ENCODE assay signal across 8 cellular contexts in genomic region chr6:30913721-30914075, GRCh38. TPM values are rescaled to one million over a fixed set of nuclear protein-coding genes. Genes with fewer than 3 reads are reported as not detected.
DNase-seq lines count a peak whose midpoint lies in the region; ATAC-seq, FAIRE-seq and TF ChIP-seq lines count a peak whose summit lies in the region.

No MANE protein-coding gene starts in this region.

- H3K4me3 ChIP-seq in GM23248 (peak overlapping the region; percentile 74), WERI-Rb-1 (ENCODE audit: low read depth, low read length) (peak overlapping the region; percentile 53), small intestine (ENCODE audit: low read depth in 1 of 2, low read length in 2 of 2) (peak overlapping the region; percentile 51 to 74)

- intact Hi-C loops in left ventricle myocardium superior (cut with micrococcal nuclease) (loop anchor here (5.0 kb wide), 1 partner anchor 346 kb away; no protein-coding TSS in a partner anchor), posterior vena cava (cut with DNase I) (loop anchor here in 1 of 2 donors (5.0 kb wide), 1 partner anchor 159 kb away; no protein-coding TSS in a partner anchor)

- FAIRE-seq in small intestine (lab: Jason Lieb, UNC): no peak

- H3K36me3 ChIP-seq in GM23248 (ENCODE audit: low read depth) (0 out of 2 replicates have a peak, but pooled peaks cover 3% of the 10 kb centered on the region), WERI-Rb-1 (peaks cover 70% of the 10 kb centered on the region), small intestine (ENCODE audit: control insufficient read depth in 2 of 2, insufficient read depth in 2 of 2, low read length in 2 of 2) (peaks cover 0 to 10% of the 10 kb centered on the region in 2 donors)

- ATAC-seq in left ventricle myocardium superior: peak; percentile 54

- H3K27me3 ChIP-seq in GM23248 (replicated peaks; ENCODE audit: insufficient read depth) (no peaks in the 10 kb centered on the region), WERI-Rb-1 (ENCODE audit: insufficient read depth, low read depth, severe bottlenecking) (no peaks in the 10 kb centered on the region), small intestine (ENCODE audit: control insufficient read depth in 2 of 2, insufficient read depth in 2 of 2, low read length in 2 of 2) (no peaks in the 10 kb centered on the region)

- peaks cover 13% of the 10 kb centered on the region for H3K79me2 ChIP-seq in GM23248 (ENCODE audit: insufficient read depth)

- in situ Hi-C loops in GM23248 (cut with MboI): loop anchor here (10.0 kb wide), 1 partner anchor 161 kb away; no protein-coding TSS in a partner anchor

- TF ChIP-seq CTCF in WERI-Rb-1 (IDR thresholded peaks at IDR 0.05; ENCODE audit: low read depth, low read length): no peak

- peak overlapping the region; percentile 72 for H3K27ac ChIP-seq in GM23248
- peak overlapping the region; percentile 78 for H3K27ac ChIP-seq in WERI-Rb-1
- peak overlapping the region; percentile 90 to 91 for H3K27ac ChIP-seq in small intestine (ENCODE audit: low read depth in 1 of 2, low read length in 1 of 2)

- peak overlapping the region; percentile 90 for H3K9ac ChIP-seq in GM23248

- no peaks in the 10 kb centered on the region for H4K20me1 ChIP-seq in GM23248 (ENCODE audit: insufficient read depth)

- H3K4me1 ChIP-seq in GM23248 (ENCODE audit: insufficient read depth) (peaks cover 7% of the 10 kb centered on the region; the same call in 1 of the 2 replicates), small intestine (ENCODE audit: control insufficient read depth in 2 of 2, insufficient read depth in 1 of 2, low read depth in 1 of 2, low read length in 1 of 2) (peaks cover 0 to under 1% of the 10 kb centered on the region in 2 donors)

- no peak for DNase-seq in GM23248
- DNase-seq in WERI-Rb-1: no peak
- no peak for DNase-seq in left ventricle myocardium superior
- DNase-seq in small intestine: no peak
- DNase-seq in putamen (ENCODE audit: low spot score): no peak
- DNase-seq in SIG-M5 (lab: John Stamatoyannopoulos, UW): no peak
- DNase-seq in posterior vena cava (ENCODE audit: low spot score): no peak
- no peak for DNase-seq in SKM-1 treated with dmso at 0.1 percent for 144 hours (lab: John Stamatoyannopoulos, UW; ENCODE audit: unreplicated experiment)

- H3F3A ChIP-seq in GM23248 (ENCODE audit: insufficient read depth): peaks cover 12% of the 10 kb centered on the region

- WGBS in GM23248 (ENCODE audit: low coverage in 1 of 2, low lambda C conversion rate in 2 of 2, missing lambda C conversion rate in 2 of 2), 2 experiments: 5 to 11% methylated on average over 19 to 31 of the region's 31 CpGs
- 1 to 7% (median 2%) methylated on average over 31 of the region's 31 CpGs for WGBS in small intestine, 3 donors

- no peaks in the 10 kb centered on the region for H3K9me3 ChIP-seq in GM23248 (ENCODE audit: low read depth)
- H3K9me3 ChIP-seq in WERI-Rb-1 (ENCODE audit: severe bottlenecking): no peaks in the 10 kb centered on the region
- no peaks in the 10 kb centered on the region for H3K9me3 ChIP-seq in small intestine (ENCODE audit: control insufficient read depth, low read depth)

- peak overlapping the region; percentile 84 for H2AFZ ChIP-seq in GM23248

- H3K4me2 ChIP-seq in GM23248 (ENCODE audit: unreplicated experiment): peak overlapping the region; percentile 77

- H3K9me2 ChIP-seq in GM23248 (ENCODE audit: insufficient read depth): no peaks in the 10 kb centered on the region

RNA-seq across cellular contexts. Expression of gene VARS2, which starts 0.3 kb away (rescaled TPM):
- 11.9 and 20.8 TPM in 2 replicates for total RNA-seq in GM23248 (2014; rRNA removed; shearing (Covaris generic))
- 8.5 and 9.9 TPM in 2 replicates for polyA plus RNA-seq in GM23248 (2016; fragmentation: Nextera tagmentation; extraction: Ambion mirVana)
- total RNA-seq in left ventricle myocardium superior: 18.2 TPM
- polyA plus RNA-seq in small intestine: 10 to 100 TPM; 25.4 to 54.9 (median 42.0) TPM
- 10 to 100 TPM; 13.8 to 17.8 TPM for total RNA-seq in posterior vena cava

RNA-seq across cellular contexts. Expression of gene GTF2H4, which starts 5.7 kb away (rescaled TPM):
- 12.8 and 21.7 TPM in 2 replicates for total RNA-seq in GM23248 (2014; rRNA removed; shearing (Covaris generic))
- 5.3 and 5.4 TPM in 2 replicates for polyA plus RNA-seq in GM23248 (2016; fragmentation: Nextera tagmentation; extraction: Ambion mirVana)
- total RNA-seq in left ventricle myocardium superior: 21.4 TPM
- 10 to 100 TPM; 21.5 to 22.2 (median 22.1) TPM for polyA plus RNA-seq in small intestine
- total RNA-seq in posterior vena cava: 10 to 100 TPM; 27.2 to 37.8 TPM

RNA-seq across cellular contexts. Expression of gene SFTA2, which starts 18.3 kb away (rescaled TPM):
- not detected in 2 replicates for total RNA-seq in GM23248 (2014; rRNA removed; shearing (Covaris generic))
- polyA plus RNA-seq in GM23248 (2016; fragmentation: Nextera tagmentation; extraction: Ambion mirVana) (not detected in 2 replicates), small intestine (1 to 10 TPM in 2 of 3 donors, not detected in 1; 1.6 to 3.2 TPM)
- total RNA-seq in left ventricle myocardium superior (not detected), posterior vena cava (under 1 TPM in 1 of 2 donors, not detected in 1; 0.29 TPM)

RNA-seq across cellular contexts. Expression of gene MUCL3, which starts 27.1 kb away (rescaled TPM):
- not detected in 2 replicates for total RNA-seq in GM23248 (2014; rRNA removed; shearing (Covaris generic))
- not detected in 2 replicates for polyA plus RNA-seq in GM23248 (2016; fragmentation: Nextera tagmentation; extraction: Ambion mirVana)
- not detected for total RNA-seq in left ventricle myocardium superior
- 1 to 10 TPM in 2 of 3 donors, under 1 TPM in 1; 0.01 to 1.1 (median 1.1) TPM for polyA plus RNA-seq in small intestine
- total RNA-seq in posterior vena cava: not detected

RNA-seq across cellular contexts. Expression of gene DDR1, which starts 29.4 kb away (rescaled TPM):
- 23.1 and 27.0 TPM in 2 replicates for total RNA-seq in GM23248 (2014; rRNA removed; shearing (Covaris generic))
- polyA plus RNA-seq in GM23248 (2016; fragmentation: Nextera tagmentation; extraction: Ambion mirVana) (16.9 and 17.5 TPM in 2 replicates), small intestine (10 to 100 TPM; 45.7 to 73.4 (median 59.5) TPM)
- total RNA-seq in left ventricle myocardium superior (25.7 TPM), posterior vena cava (10 to 100 TPM; 25.2 to 26.0 TPM)
